ENCODE assay signal across 5 cellular contexts in the genomic region with DNA sequence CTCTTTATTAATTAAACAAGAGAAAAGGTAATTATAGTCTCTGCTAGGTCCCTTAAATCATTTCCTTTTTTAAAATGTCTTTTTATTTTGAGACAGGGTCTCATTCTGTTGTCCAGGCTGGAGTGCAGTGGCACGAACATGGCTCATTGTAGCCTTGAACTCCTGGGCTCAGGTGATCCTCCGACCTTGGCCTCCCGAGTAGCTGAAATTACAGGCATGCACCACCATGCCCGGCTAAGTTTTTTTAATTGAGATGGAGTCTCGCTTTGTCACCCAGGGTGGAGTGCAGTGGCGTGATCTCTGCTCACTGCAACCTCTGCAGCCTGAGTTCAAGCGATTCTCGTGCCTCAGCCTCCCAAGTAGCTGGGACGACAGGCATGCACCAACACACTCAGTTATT. TPM values are rescaled to one million over a fixed set of nuclear protein-coding genes. Genes with fewer than 3 reads are reported as not detected.
"Had no signal": no experiment of that assay in that cellular context is flagged by ENCODE, and none has a peak within 500 bp of the region (broad histone marks: within the 10 kb centered on the region; RNA-seq: fewer than 3 reads in every experiment).

No MANE protein-coding gene starts in this region.

RNA-seq across cellular contexts. Expression of gene MEIOB, which starts 9.2 kb away (rescaled TPM):
- total RNA-seq: HFFc6, HT1080 had no signal
- polyA plus RNA-seq: IgD-negative memory B cell had no signal

RNA-seq across cellular contexts. Expression of gene HS3ST6, which starts 37.0 kb away (rescaled TPM):
- total RNA-seq: GM23338, H9, HFFc6, HT1080 had no signal
- polyA plus RNA-seq: IgD-negative memory B cell had no signal
